Comparison of ENCODE assay signal across 8 cellular contexts in genomic region chr20:10674684-10675455, GRCh38. TPM values are rescaled to one million over a fixed set of nuclear protein-coding genes. Genes with fewer than 3 reads are reported as not detected.
DNase-seq lines count a peak whose midpoint lies in the region; ATAC-seq and TF ChIP-seq lines count a peak whose summit lies in the region.

No MANE protein-coding gene starts in this region.

- no peak overlapping the region for H3K27ac Mint-ChIP-seq in natural killer cell treated with Interleukin-12 subunit alpha and Interleukin-12 subunit beta and Interleukin-15 and Interleukin-18, amount 100 ng/mL, for 72 hours

- H3K4me1 Mint-ChIP-seq in natural killer cell treated with Interleukin-12 subunit alpha and Interleukin-12 subunit beta and Interleukin-15 and Interleukin-18, amount 100 ng/mL, for 72 hours (ENCODE audit: low read depth in 2 of 2) = peaks cover 19 to 25% of the 10 kb centered on the region in 2 donors

- DNase-seq in COR-L47 (lab: John Stamatoyannopoulos, UW) (peak; percentile 52), GM19240 (ENCODE audit: insufficient read length, low spot score) (peak; percentile 50), NCI-H460 (ENCODE audit: extremely low read depth, low read depth) (peak; percentile 63), foreskin fibroblast (peak; percentile 59 to 89), inferior parietal cortex (ENCODE audit: extremely low spot score) (no peak)
- peak; percentile 20 for DNase-seq in activated T-cell treated with anti-CD3 and anti-CD28 coated beads, Interleukin-2, amount 50 U/mL, for 1 hour
- DNase-seq in natural killer cell treated with Interleukin-12 subunit alpha and Interleukin-12 subunit beta and Interleukin-15 and Interleukin-18, amount 100 ng/mL, for 72 hours (ENCODE audit: low spot score) = peak; percentile 71

- TF ChIP-seq CTCF in foreskin fibroblast (IDR thresholded peaks at IDR 0.05; ENCODE audit: low read depth, low read length) = peak; percentile 74

- peak; percentile 38 for ATAC-seq in HG03196 (IDR thresholded peaks at IDR 0.05; ENCODE audit: unreplicated experiment)
- ATAC-seq in natural killer cell treated with Interleukin-12 subunit alpha and Interleukin-12 subunit beta and Interleukin-15 and Interleukin-18, amount 100 ng/mL, for 72 hours = peak; percentile 62 to 73

- H3K4me3 Mint-ChIP-seq in natural killer cell treated with Interleukin-12 subunit alpha and Interleukin-12 subunit beta and Interleukin-15 and Interleukin-18, amount 100 ng/mL, for 72 hours = peak overlapping the region; percentile 69

- H3K9me3 Mint-ChIP-seq in natural killer cell treated with Interleukin-12 subunit alpha and Interleukin-12 subunit beta and Interleukin-15 and Interleukin-18, amount 100 ng/mL, for 72 hours = no peaks in the 10 kb centered on the region

- H3K36me3 Mint-ChIP-seq in natural killer cell treated with Interleukin-12 subunit alpha and Interleukin-12 subunit beta and Interleukin-15 and Interleukin-18, amount 100 ng/mL, for 72 hours = no peaks in the 10 kb centered on the region

- H3K27me3 Mint-ChIP-seq in natural killer cell treated with Interleukin-12 subunit alpha and Interleukin-12 subunit beta and Interleukin-15 and Interleukin-18, amount 100 ng/mL, for 72 hours = peaks cover 21 to 31% of the 10 kb centered on the region in 2 donors

- H3K4me3 ChIP-seq in foreskin fibroblast (ENCODE audit: low read depth in 1 of 2, low read length in 2 of 2) = peak overlapping the region; percentile 88 to 92

RNA-seq across cellular contexts. Expression of gene JAG1, which starts 1.1 kb away (rescaled TPM):
- 8.1 and 8.2 TPM in 2 replicates for total RNA-seq in NCI-H460 (2014; rRNA removed; shearing (Covaris generic))
- polyA plus RNA-seq in NCI-H460 (2014; cell fraction: nucleus; rRNA removed) = 9.4 and 10.6 TPM in 2 replicates
- under 1 TPM; 0.28 to 0.64 TPM for total RNA-seq in natural killer cell treated with Interleukin-12 subunit alpha and Interleukin-12 subunit beta and Interleukin-15 and Interleukin-18, amount 100 ng/mL, for 72 hours
